ENCODE assay signal across 18 cellular contexts in the genomic region with DNA sequence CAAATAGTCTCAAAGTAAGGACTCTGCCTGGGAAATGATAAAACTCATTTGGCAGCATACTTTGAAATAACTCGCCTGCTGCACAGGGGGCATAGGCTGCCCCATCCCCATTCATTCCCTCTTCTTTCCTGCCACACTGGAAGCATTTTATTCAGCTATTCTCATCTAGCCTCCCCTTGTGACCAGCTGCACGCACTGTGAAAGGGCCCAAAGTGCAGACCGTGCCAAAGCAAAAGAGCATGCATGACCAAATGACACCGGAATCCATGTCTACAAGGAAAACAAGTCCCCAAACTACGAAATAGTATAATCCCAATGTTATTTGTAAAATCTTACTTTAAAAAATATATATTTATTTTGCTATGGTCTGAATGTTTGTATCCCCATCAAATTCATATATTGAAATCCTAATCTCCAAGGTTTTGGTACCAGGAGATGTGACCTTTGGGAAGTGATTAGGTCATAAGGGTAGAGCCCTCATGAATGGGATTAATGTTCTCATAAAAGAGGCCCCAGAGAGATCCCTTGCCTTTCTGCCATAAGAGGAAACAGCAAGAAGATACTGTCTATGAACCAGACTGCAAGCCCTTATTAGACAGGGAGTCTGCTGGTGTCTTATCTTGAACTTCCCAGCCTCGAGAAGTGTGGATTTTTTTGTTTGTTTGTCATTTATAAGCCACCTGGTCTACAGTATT.
A peak's percentile ranks its signal among the peaks of the same experiment; 100 is the strongest.
DNase-seq lines count a peak whose midpoint lies in the region; ATAC-seq, FAIRE-seq and TF ChIP-seq lines count a peak whose summit lies in the region.
"Had no signal": no experiment of that assay in that cellular context is flagged by ENCODE, and none has a peak within 500 bp of the region (broad histone marks: within the 10 kb centered on the region; RNA-seq: fewer than 3 reads in every experiment).

No MANE protein-coding gene starts in this region.

- no peaks in the 10 kb centered on the region for H3K27me3 ChIP-seq in esophagus (ENCODE audit: control insufficient read depth in 1 of 2, insufficient read depth in 2 of 2, low read length in 2 of 2)
- H3K27me3 ChIP-seq in left lung, result no peaks in the 10 kb centered on the region
- H3K27me3 ChIP-seq in sigmoid colon, result no peaks in the 10 kb centered on the region
- H3K27me3 ChIP-seq: neutrophil, SJSA1 had no signal

- intact Hi-C loops in left lung (cut with DNase I) (no loop called here), sigmoid colon (cut with DNase I) (no loop called here)
- intact Hi-C loops in activated CD4-positive, alpha-beta T cell treated with anti-CD3 and anti-CD28 coated beads, Interleukin-2, amount 10 ng/mL, durations not matched to agents 24 days and 14 days (cut with micrococcal nuclease), result no loop called here

- H3K4me1 ChIP-seq in esophagus (ENCODE audit: control insufficient read depth in 2 of 2, insufficient read depth in 2 of 2, low read length in 1 of 2) (no peaks in the 10 kb centered on the region), left lung (peaks cover 4 to 17% of the 10 kb centered on the region in 2 donors), sigmoid colon (peaks cover 0 to 71% (median 54%) of the 10 kb centered on the region in 4 donors)

- H3K9me3 ChIP-seq in esophagus (ENCODE audit: control insufficient read depth in 2 of 2, insufficient read depth in 1 of 2, low read depth in 1 of 2, low read length in 1 of 2) (no peaks in the 10 kb centered on the region), left lung (no peaks in the 10 kb centered on the region), sigmoid colon (no peaks in the 10 kb centered on the region)
- H3K9me3 ChIP-seq: neutrophil, SJSA1 had no signal

- DNase-seq in D721Med (ENCODE audit: insufficient read length, low spot score) (no peak), left lung (no peak), sigmoid colon (no peak), chondrocyte (ENCODE audit: low spot score) (no peak), DMS153 treated with DMSO at 0.1 percent for 48 hours (lab: John Stamatoyannopoulos, UW; ENCODE audit: unreplicated experiment) (no peak)
- no peak for DNase-seq in activated CD4-positive, alpha-beta T cell treated with anti-CD3 and anti-CD28 coated beads, Interleukin-2, amount 10 ng/mL, durations not matched to agents 24 days and 14 days
- DNase-seq: AML-193; DMS53; kidney glomerular epithelial cell; NCI-H1930; NK-92 treated with Interleukin-12 subunit alpha and Interleukin-12 subunit beta, amount 100 ng/mL, for 24 hours; WERI-Rb-1 had no signal

- no peaks in the 10 kb centered on the region for H3K9me3 Mint-ChIP-seq in chondrocyte (ENCODE audit: low read depth)
- H3K9me3 Mint-ChIP-seq in activated CD4-positive, alpha-beta T cell treated with anti-CD3 and anti-CD28 coated beads, Interleukin-2, amount 10 ng/mL, durations not matched to agents 24 days and 14 days, result no peaks in the 10 kb centered on the region
- H3K9me3 Mint-ChIP-seq: dendritic cell treated with granulocyte-macrophage colony-stimulating factor and Interleukin-4, amounts not matched to agents 40 ng/mL and 50 ng/mL, for 4 days had no signal

- TF ChIP-seq CTCF in D721Med (IDR thresholded peaks at IDR 0.05; ENCODE audit: insufficient read depth, missing control alignments) (no peak), left lung (IDR thresholded peaks at IDR 0.05) (no peak), sigmoid colon (IDR thresholded peaks at IDR 0.05) (no peak), chondrocyte (IDR thresholded peaks at IDR 0.05) (no peak)

- peak overlapping the region; percentile 45 to 49 for H3K27ac ChIP-seq in esophagus (ENCODE audit: low read depth in 2 of 2, low read length in 1 of 2)
- H3K27ac ChIP-seq in left lung, result peak overlapping the region in 1 of 2 donors; percentile 53
- H3K27ac ChIP-seq in sigmoid colon, result peak overlapping the region; percentile 52 to 69 (median 66)
- H3K27ac ChIP-seq: HL-60, neutrophil, SJSA1, WERI-Rb-1 had no signal

- peak; percentile 51 for FAIRE-seq in D721Med (lab: Jason Lieb, UNC)

- H3K27ac Mint-ChIP-seq in chondrocyte (ENCODE audit: unreplicated experiment), result no peak overlapping the region
- no peak overlapping the region for H3K27ac Mint-ChIP-seq in activated CD4-positive, alpha-beta T cell treated with anti-CD3 and anti-CD28 coated beads, Interleukin-2, amount 10 ng/mL, durations not matched to agents 24 days and 14 days
- H3K27ac Mint-ChIP-seq: dendritic cell treated with granulocyte-macrophage colony-stimulating factor and Interleukin-4, amounts not matched to agents 40 ng/mL and 50 ng/mL, for 4 days had no signal

- 74 to 79% methylated on average over 6 of the region's 6 CpGs for WGBS in esophagus, 2 donors
- 80 to 82% methylated on average over 6 of the region's 6 CpGs for WGBS in sigmoid colon, 2 donors

- H3K36me3 ChIP-seq in esophagus (ENCODE audit: control insufficient read depth in 2 of 2, insufficient read depth in 2 of 2, low read length in 1 of 2) (no peaks in the 10 kb centered on the region), left lung (no peaks in the 10 kb centered on the region), sigmoid colon (no peaks in the 10 kb centered on the region)
- H3K36me3 ChIP-seq: neutrophil, SJSA1, WERI-Rb-1 had no signal

- H3K4me1 Mint-ChIP-seq in chondrocyte (ENCODE audit: low read depth), result peaks cover 42% of the 10 kb centered on the region
- H3K4me1 Mint-ChIP-seq in activated CD4-positive, alpha-beta T cell treated with anti-CD3 and anti-CD28 coated beads, Interleukin-2, amount 10 ng/mL, durations not matched to agents 24 days and 14 days, result no peaks in the 10 kb centered on the region

- H3K4me3 ChIP-seq in esophagus (ENCODE audit: low read depth in 1 of 2, low read length in 2 of 2) (no peak overlapping the region), left lung (no peak overlapping the region), sigmoid colon (no peak overlapping the region)
- H3K4me3 ChIP-seq: SJSA1 had no signal

- H3K36me3 Mint-ChIP-seq in chondrocyte (ENCODE audit: low read depth), result no peaks in the 10 kb centered on the region
- no peaks in the 10 kb centered on the region for H3K36me3 Mint-ChIP-seq in activated CD4-positive, alpha-beta T cell treated with anti-CD3 and anti-CD28 coated beads, Interleukin-2, amount 10 ng/mL, durations not matched to agents 24 days and 14 days (ENCODE audit: low read depth)

- TF ChIP-seq POLR2A in sigmoid colon (IDR thresholded peaks at IDR 0.05), result no peak

- H3K4me3 Mint-ChIP-seq in chondrocyte (ENCODE audit: unreplicated experiment), result no peak overlapping the region
- no peak overlapping the region for H3K4me3 Mint-ChIP-seq in activated CD4-positive, alpha-beta T cell treated with anti-CD3 and anti-CD28 coated beads, Interleukin-2, amount 10 ng/mL, durations not matched to agents 24 days and 14 days
- H3K4me3 Mint-ChIP-seq: dendritic cell treated with granulocyte-macrophage colony-stimulating factor and Interleukin-4, amounts not matched to agents 40 ng/mL and 50 ng/mL, for 4 days had no signal

- H3K27me3 Mint-ChIP-seq in chondrocyte (ENCODE audit: low read depth), result no peaks in the 10 kb centered on the region
- peaks cover 4% of the 10 kb centered on the region for H3K27me3 Mint-ChIP-seq in activated CD4-positive, alpha-beta T cell treated with anti-CD3 and anti-CD28 coated beads, Interleukin-2, amount 10 ng/mL, durations not matched to agents 24 days and 14 days
- H3K27me3 Mint-ChIP-seq: dendritic cell treated with granulocyte-macrophage colony-stimulating factor and Interleukin-4, amounts not matched to agents 40 ng/mL and 50 ng/mL, for 4 days had no signal

- no peak for TF ChIP-seq EP300 in sigmoid colon (IDR thresholded peaks at IDR 0.05)

- ATAC-seq in left lung (peak; percentile 10), GM19023 (IDR thresholded peaks at IDR 0.05; ENCODE audit: unreplicated experiment) (no peak)
